Comparison of ENCODE assay signal across 29 cellular contexts in the genomic region with DNA sequence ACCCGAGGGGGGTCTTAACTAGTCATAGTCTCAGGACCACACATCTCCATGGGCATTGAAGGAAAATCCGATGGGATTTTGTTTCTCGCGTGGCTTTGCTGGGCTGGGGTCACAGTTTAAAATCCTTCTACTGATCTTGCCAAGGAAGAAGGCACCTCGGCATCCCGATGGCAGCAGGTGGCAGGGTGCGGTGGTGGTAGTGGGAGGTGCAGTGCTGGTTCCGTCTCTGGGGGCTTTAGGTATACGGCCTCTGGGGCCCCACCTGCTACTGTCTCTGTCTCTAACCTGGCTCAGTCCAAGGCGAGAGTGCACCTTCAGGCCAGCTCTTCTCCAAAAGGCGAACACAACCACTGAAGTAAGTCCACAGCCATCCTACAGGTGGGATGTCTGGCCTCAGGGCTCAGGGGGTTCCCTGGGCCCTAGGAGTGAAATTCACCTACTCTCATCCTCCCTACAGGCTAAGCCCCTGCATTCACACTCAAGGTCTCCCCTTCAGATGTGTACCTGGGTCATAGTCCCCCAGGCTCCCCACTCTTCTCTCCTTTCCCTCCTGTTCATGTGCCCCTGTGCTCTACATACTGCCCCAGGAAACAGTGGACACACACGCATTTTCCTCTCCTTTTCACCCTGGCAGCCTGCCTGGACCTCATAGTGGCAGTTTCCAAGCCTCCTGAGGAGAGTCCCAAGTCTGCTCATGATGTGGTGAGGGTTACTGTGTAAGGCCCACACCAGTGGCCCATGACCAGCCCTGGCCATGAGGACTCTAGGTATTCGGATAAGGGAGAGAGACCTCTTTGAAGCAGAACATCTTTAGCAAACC. TPM values are rescaled to one million over a fixed set of nuclear protein-coding genes. Genes with fewer than 3 reads are reported as not detected.
"Had no signal": no experiment of that assay in that cellular context is flagged by ENCODE, and none has a peak within 500 bp of the region (broad histone marks: within the 10 kb centered on the region; RNA-seq: fewer than 3 reads in every experiment).

No MANE protein-coding gene starts in this region.

- ATAC-seq: activated naive CD4-positive, alpha-beta T cell treated with anti-CD3 and anti-CD28 coated beads, Interleukin-2, amount 50 U/mL, for 72 hours; activated naive CD8-positive, alpha-beta T cell treated with anti-CD3 and anti-CD28 coated beads, Interleukin-2, amount 50 U/mL, for 24 hours had no signal

- H3K27ac Mint-ChIP-seq: activated CD4-positive, alpha-beta memory T cell treated with anti-CD3 and anti-CD28 coated beads for 36 hours; activated CD4-positive, alpha-beta T cell treated with anti-CD3 and anti-CD28 coated beads, Interleukin-2, amount 10 ng/mL, durations not matched to agents 7 days and 5 days; activated naive CD4-positive, alpha-beta T cell treated with anti-CD3 and anti-CD28 coated beads, Interleukin-2, amount 50 U/mL, for 72 hours; activated naive CD8-positive, alpha-beta T cell treated with anti-CD3 and anti-CD28 coated beads, Interleukin-2, amount 50 U/mL, for 24 hours; activated T-cell treated with anti-CD3 and anti-CD28 coated beads, Interleukin-2, amount 50 U/mL, for 24 hours; activated T-helper 1 cell treated with anti-CD3 and anti-CD28 coated beads, Interleukin-12 subunit alpha, Interleukin-12 subunit beta, Interleukin-2, Interleukin-4 antibody, amounts not matched to agents 30 ng/mL and 10 ng/mL and 1 ng/mL, durations not matched to agents 14 hours and 24 hours and 36 hours; brain; T-helper 1 cell treated with Interleukin-12 subunit alpha and Interleukin-12 subunit beta and Interleukin-4 antibody, amounts not matched to agents 30 μg/mL and 1 μg/mL, for 36 hours had no signal

- H3K27me3 ChIP-seq: Peyer's patch had no signal

- H3K27ac ChIP-seq: Peyer's patch, RWPE1 had no signal

- DNase-seq: activated CD4-positive, alpha-beta memory T cell treated with anti-CD3 and anti-CD28 coated beads for 36 hours; activated CD4-positive, alpha-beta T cell treated with anti-CD3 and anti-CD28 coated beads, Interleukin-2, amount 10 ng/mL, durations not matched to agents 7 days and 5 days; activated CD4-positive, CD25-positive, alpha-beta regulatory T cell treated with anti-CD3 and anti-CD28 coated beads, Interleukin-2, amount 50 U/mL, for 72 hours; activated effector memory CD4-positive, alpha-beta T cell treated with anti-CD3 and anti-CD28 coated beads, Interleukin-2, amount 50 U/mL, for 16 hours; activated naive CD4-positive, alpha-beta T cell treated with Interleukin-2 at 50 U/mL for 16 hours; activated naive CD8-positive, alpha-beta T cell treated with anti-CD3 and anti-CD28 coated beads, Interleukin-2, amount 50 U/mL, for 24 hours; activated T-cell treated with anti-CD3 and anti-CD28 coated beads, Interleukin-2, amount 50 U/mL, for 24 hours; amygdala; Kasumi-1; KBM-7; NCI-H1105 treated with DMSO at 0.1 percent for 48 hours; NCI-H1436 treated with DMSO at 0.1 percent for 48 hours; NCI-H187 treated with DMSO at 0.1 percent for 48 hours; NCI-H2081 treated with DMSO at 0.1 percent for 48 hours; NCI-H2227 treated with DMSO at 0.1 percent for 48 hours; NCI-H446 treated with DMSO at 0.1 percent for 48 hours; NCI-H524 treated with DMSO at 0.1 percent for 48 hours; NCI-H774; NK-92 treated with Interleukin-12 subunit alpha and Interleukin-12 subunit beta, amount 100 ng/mL, for 24 hours; SHP77 had no signal

- H3K4me1 ChIP-seq: Peyer's patch had no signal

- H3K4me3 Mint-ChIP-seq: activated CD4-positive, alpha-beta memory T cell treated with anti-CD3 and anti-CD28 coated beads for 36 hours; activated CD4-positive, alpha-beta T cell treated with anti-CD3 and anti-CD28 coated beads, Interleukin-2, amount 10 ng/mL, durations not matched to agents 7 days and 5 days; activated naive CD8-positive, alpha-beta T cell treated with anti-CD3 and anti-CD28 coated beads, Interleukin-2, amount 50 U/mL, for 24 hours; activated T-cell treated with anti-CD3 and anti-CD28 coated beads, Interleukin-2, amount 50 U/mL, for 24 hours; activated T-helper 1 cell treated with anti-CD3 and anti-CD28 coated beads, Interleukin-12 subunit alpha, Interleukin-12 subunit beta, Interleukin-2, Interleukin-4 antibody, amounts not matched to agents 30 ng/mL and 10 ng/mL and 1 ng/mL, durations not matched to agents 14 hours and 24 hours and 36 hours; brain; central memory CD8-positive, alpha-beta T cell; T-helper 1 cell treated with Interleukin-12 subunit alpha and Interleukin-12 subunit beta and Interleukin-4 antibody, amounts not matched to agents 30 μg/mL and 1 μg/mL, for 36 hours had no signal

- H3K4me3 ChIP-seq: Peyer's patch had no signal

- H3K4me1 Mint-ChIP-seq: activated CD4-positive, alpha-beta T cell treated with anti-CD3 and anti-CD28 coated beads, Interleukin-2, amount 10 ng/mL, durations not matched to agents 7 days and 5 days; activated naive CD8-positive, alpha-beta T cell treated with anti-CD3 and anti-CD28 coated beads, Interleukin-2, amount 50 U/mL, for 24 hours; brain; central memory CD8-positive, alpha-beta T cell had no signal

- H3K9me3 Mint-ChIP-seq: activated CD4-positive, alpha-beta memory T cell treated with anti-CD3 and anti-CD28 coated beads for 36 hours; activated CD4-positive, alpha-beta T cell treated with anti-CD3 and anti-CD28 coated beads, Interleukin-2, amount 10 ng/mL, durations not matched to agents 7 days and 5 days; activated naive CD4-positive, alpha-beta T cell treated with anti-CD3 and anti-CD28 coated beads, Interleukin-2, amount 50 U/mL, for 72 hours; activated naive CD8-positive, alpha-beta T cell treated with anti-CD3 and anti-CD28 coated beads, Interleukin-2, amount 50 U/mL, for 24 hours; activated T-cell treated with anti-CD3 and anti-CD28 coated beads, Interleukin-2, amount 50 U/mL, for 24 hours; activated T-helper 1 cell treated with anti-CD3 and anti-CD28 coated beads, Interleukin-12 subunit alpha, Interleukin-12 subunit beta, Interleukin-2, Interleukin-4 antibody, amounts not matched to agents 30 ng/mL and 10 ng/mL and 1 ng/mL, durations not matched to agents 14 hours and 24 hours and 36 hours; central memory CD8-positive, alpha-beta T cell; T-helper 1 cell treated with Interleukin-12 subunit alpha and Interleukin-12 subunit beta and Interleukin-4 antibody, amounts not matched to agents 30 μg/mL and 1 μg/mL, for 36 hours had no signal

- H3K36me3 Mint-ChIP-seq: activated CD4-positive, alpha-beta memory T cell treated with anti-CD3 and anti-CD28 coated beads for 36 hours; activated naive CD4-positive, alpha-beta T cell treated with anti-CD3 and anti-CD28 coated beads, Interleukin-2, amount 50 U/mL, for 72 hours; brain had no signal

- H3K9me3 ChIP-seq: Peyer's patch had no signal

RNA-seq across cellular contexts. Expression of a gene that starts 0.7 kb away (rescaled TPM):
- total RNA-seq: activated CD4-positive, alpha-beta memory T cell treated with anti-CD3 and anti-CD28 coated beads for 36 hours; activated CD4-positive, alpha-beta T cell treated with anti-CD3 and anti-CD28 coated beads, Interleukin-2, amount 10 ng/mL, durations not matched to agents 7 days and 5 days; activated naive CD4-positive, alpha-beta T cell treated with anti-CD3 and anti-CD28 coated beads, Interleukin-2, amount 50 U/mL, for 72 hours; activated T-helper 1 cell treated with anti-CD3 and anti-CD28 coated beads, Interleukin-12 subunit alpha, Interleukin-12 subunit beta, Interleukin-2, Interleukin-4 antibody, amounts not matched to agents 30 ng/mL and 10 ng/mL and 1 ng/mL, durations not matched to agents 14 hours and 24 hours and 36 hours; astrocyte; Peyer's patch; SK-MEL-5 had no signal

RNA-seq across cellular contexts. Expression of a gene that starts 37.8 kb away (rescaled TPM):
- total RNA-seq: activated CD4-positive, alpha-beta memory T cell treated with anti-CD3 and anti-CD28 coated beads for 36 hours; activated CD4-positive, alpha-beta T cell treated with anti-CD3 and anti-CD28 coated beads, Interleukin-2, amount 10 ng/mL, durations not matched to agents 7 days and 5 days; activated naive CD4-positive, alpha-beta T cell treated with anti-CD3 and anti-CD28 coated beads, Interleukin-2, amount 50 U/mL, for 72 hours; activated T-helper 1 cell treated with anti-CD3 and anti-CD28 coated beads, Interleukin-12 subunit alpha, Interleukin-12 subunit beta, Interleukin-2, Interleukin-4 antibody, amounts not matched to agents 30 ng/mL and 10 ng/mL and 1 ng/mL, durations not matched to agents 14 hours and 24 hours and 36 hours; astrocyte; SK-MEL-5 had no signal
